1 cellular context compared by ENCODE assay signal in the genomic region with DNA sequence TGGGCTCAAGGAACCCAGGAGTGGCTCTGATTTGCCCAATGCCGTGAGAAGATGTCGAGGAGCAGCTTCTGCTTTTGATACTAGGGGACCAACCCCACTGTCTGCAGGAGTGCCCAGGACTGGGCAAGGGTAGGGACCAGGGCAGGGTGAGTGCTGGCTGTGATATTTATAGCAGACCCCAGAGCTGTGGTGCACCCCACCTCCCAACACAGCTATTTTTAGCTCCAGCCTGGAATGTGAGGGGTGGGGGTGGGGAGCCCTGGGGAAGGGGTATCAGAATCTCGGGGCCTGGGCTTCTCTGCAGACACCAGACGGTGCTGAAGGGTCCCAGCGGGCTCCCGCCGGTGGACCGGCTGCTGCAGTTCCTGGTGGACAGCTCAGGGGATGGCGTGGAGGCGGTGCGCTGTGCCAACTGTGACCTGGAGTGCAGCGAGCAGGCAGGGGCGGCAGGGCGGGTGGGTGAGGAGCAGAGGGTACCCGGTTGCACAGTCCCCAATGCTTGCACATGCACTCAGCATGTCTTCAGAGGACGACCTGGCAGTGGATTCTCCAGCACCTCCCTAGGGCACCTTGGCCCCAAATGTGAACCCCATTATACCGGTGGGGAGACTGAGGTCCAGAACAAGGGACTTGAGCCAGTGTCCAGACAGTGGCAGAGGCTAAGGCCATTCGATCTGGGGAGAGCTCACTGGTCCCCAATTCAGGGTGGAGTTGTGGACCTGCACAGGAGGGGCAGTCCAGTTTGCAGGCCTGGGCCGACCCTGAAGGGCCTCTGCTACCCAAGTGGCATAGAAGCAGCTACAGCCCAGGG.
TF ChIP-seq lines count a peak whose summit lies in the region.

No MANE protein-coding gene starts in this region.

TF ChIP-seq in K562, 482 proteins besides CTCF, POLR2A, EP300 and RAD21:
- TF ChIP-seq SIN3B (IDR thresholded peaks at IDR 0.05; ENCODE audit: low read depth) (no peak), RBFOX2 (IDR thresholded peaks at IDR 0.05; ENCODE audit: low read depth, low read length) (peak; percentile 33; the same call in 1 of the 2 replicates), ZC3H4 (CRISPR knock-in tag; IDR thresholded peaks at IDR 0.05; ENCODE audit: borderline replicate concordance) (0 out of 2 replicates have a peak, but pooled peaks have one; percentile 35)
- TF ChIP-seq, protein P1, sequence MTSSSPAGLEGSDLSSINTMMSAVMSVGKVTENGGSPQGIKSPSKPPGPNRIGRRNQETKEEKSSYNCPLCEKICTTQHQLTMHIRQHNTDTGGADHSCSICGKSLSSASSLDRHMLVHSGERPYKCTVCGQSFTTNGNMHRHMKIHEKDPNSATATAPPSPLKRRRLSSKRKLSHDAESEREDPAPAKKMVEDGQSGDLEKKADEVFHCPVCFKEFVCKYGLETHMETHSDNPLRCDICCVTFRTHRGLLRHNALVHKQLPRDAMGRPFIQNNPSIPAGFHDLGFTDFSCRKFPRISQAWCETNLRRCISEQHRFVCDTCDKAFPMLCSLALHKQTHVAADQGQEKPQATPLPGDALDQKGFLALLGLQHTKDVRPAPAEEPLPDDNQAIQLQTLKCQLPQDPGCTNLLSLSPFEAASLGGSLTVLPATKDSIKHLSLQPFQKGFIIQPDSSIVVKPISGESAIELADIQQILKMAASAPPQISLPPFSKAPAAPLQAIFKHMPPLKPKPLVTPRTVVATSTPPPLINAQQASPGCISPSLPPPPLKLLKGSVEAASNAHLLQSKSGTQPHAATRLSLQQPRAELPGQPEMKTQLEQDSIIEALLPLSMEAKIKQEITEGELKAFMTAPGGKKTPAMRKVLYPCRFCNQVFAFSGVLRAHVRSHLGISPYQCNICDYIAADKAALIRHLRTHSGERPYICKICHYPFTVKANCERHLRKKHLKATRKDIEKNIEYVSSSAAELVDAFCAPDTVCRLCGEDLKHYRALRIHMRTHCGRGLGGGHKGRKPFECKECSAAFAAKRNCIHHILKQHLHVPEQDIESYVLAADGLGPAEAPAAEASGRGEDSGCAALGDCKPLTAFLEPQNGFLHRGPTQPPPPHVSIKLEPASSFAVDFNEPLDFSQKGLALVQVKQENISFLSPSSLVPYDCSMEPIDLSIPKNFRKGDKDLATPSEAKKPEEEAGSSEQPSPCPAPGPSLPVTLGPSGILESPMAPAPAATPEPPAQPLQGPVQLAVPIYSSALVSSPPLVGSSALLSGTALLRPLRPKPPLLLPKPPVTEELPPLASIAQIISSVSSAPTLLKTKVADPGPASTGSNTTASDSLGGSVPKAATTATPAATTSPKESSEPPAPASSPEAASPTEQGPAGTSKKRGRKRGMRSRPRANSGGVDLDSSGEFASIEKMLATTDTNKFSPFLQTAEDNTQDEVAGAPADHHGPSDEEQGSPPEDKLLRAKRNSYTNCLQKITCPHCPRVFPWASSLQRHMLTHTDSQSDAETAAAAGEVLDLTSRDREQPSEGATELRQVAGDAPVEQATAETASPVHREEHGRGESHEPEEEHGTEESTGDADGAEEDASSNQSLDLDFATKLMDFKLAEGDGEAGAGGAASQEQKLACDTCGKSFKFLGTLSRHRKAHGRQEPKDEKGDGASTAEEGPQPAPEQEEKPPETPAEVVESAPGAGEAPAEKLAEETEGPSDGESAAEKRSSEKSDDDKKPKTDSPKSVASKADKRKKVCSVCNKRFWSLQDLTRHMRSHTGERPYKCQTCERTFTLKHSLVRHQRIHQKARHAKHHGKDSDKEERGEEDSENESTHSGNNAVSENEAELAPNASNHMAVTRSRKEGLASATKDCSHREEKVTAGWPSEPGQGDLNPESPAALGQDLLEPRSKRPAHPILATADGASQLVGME (CRISPR knock-in tag; IDR thresholded peaks at IDR 0.05) = no peak
